In genomic region chr2:76080154-76080553, GRCh38 we compare ENCODE assay signal across 15 cellular contexts.
DNase-seq lines count a peak whose midpoint lies in the region; TF ChIP-seq lines count a peak whose summit lies in the region.
"Had no signal": no experiment of that assay in that cellular context is flagged by ENCODE, and none has a peak within 500 bp of the region (broad histone marks: within the 10 kb centered on the region; RNA-seq: fewer than 3 reads in every experiment).

No MANE protein-coding gene starts in this region.

- no peak overlapping the region for H3K4ac ChIP-seq in H9 (ENCODE audit: low read depth, low read length)

- H2BK12ac ChIP-seq in H9 (ENCODE audit: insufficient read length, low read depth, low read length) = no peak overlapping the region

- no peaks in the 10 kb centered on the region for H3K79me1 ChIP-seq in H9 (ENCODE audit: insufficient read depth, low read depth, low read length, poor library complexity, severe bottlenecking)

- no peaks in the 10 kb centered on the region for H3K4me1 ChIP-seq in H9 (ENCODE audit: insufficient read depth, low read length)
- H3K4me1 ChIP-seq in endodermal cell (ENCODE audit: control insufficient read depth, insufficient read depth, low read length) = no peaks in the 10 kb centered on the region
- peaks cover 12% of the 10 kb centered on the region for H3K4me1 ChIP-seq in neural progenitor cell
- no peaks in the 10 kb centered on the region for H3K4me1 ChIP-seq in thyroid gland
- H3K4me1 ChIP-seq: BLaER1 had no signal

- no peaks in the 10 kb centered on the region for H3K27me3 ChIP-seq in H9 (ENCODE audit: insufficient read depth, low read length)
- no peaks in the 10 kb centered on the region for H3K27me3 ChIP-seq in endodermal cell (ENCODE audit: control insufficient read depth, insufficient read depth, low read length, poor library complexity, severe bottlenecking)
- H3K27me3 ChIP-seq in neural progenitor cell = no peaks in the 10 kb centered on the region
- no peaks in the 10 kb centered on the region for H3K27me3 ChIP-seq in thyroid gland
- H3K27me3 ChIP-seq: BLaER1 had no signal

- no peak overlapping the region for H4K91ac ChIP-seq in H9 (ENCODE audit: insufficient read length, low read depth, low read length)

- H3K79me2 ChIP-seq in H9 (ENCODE audit: insufficient read depth, low read length) (no peaks in the 10 kb centered on the region), neural progenitor cell (ENCODE audit: low read depth) (no peaks in the 10 kb centered on the region)

- H2BK15ac ChIP-seq in H9 (ENCODE audit: low read depth, low read length) = no peak overlapping the region

- no peak overlapping the region for H3K14ac ChIP-seq in H9 (ENCODE audit: insufficient read depth, low read length)

- no peak overlapping the region for H3K56ac ChIP-seq in H9 (ENCODE audit: insufficient read length, low read depth, low read length)

- no peak overlapping the region for H2BK120ac ChIP-seq in H9 (ENCODE audit: low read depth, low read length, poor library complexity, severe bottlenecking)

- H3K36me3 ChIP-seq in endodermal cell (ENCODE audit: control insufficient read depth, insufficient read depth, low read length) (no peaks in the 10 kb centered on the region), neural progenitor cell (no peaks in the 10 kb centered on the region), thyroid gland (no peaks in the 10 kb centered on the region)
- H3K36me3 ChIP-seq: BLaER1 had no signal

- no peak overlapping the region for H4K5ac ChIP-seq in H9 (ENCODE audit: insufficient read length, low read depth, low read length)

- H3K23ac ChIP-seq in H9 (ENCODE audit: insufficient read length, low read depth, low read length) = no peak overlapping the region

- H3K4me2 ChIP-seq in H9 (ENCODE audit: insufficient read depth, insufficient read length, low read length) = no peak overlapping the region
- H3K4me2 ChIP-seq in neural progenitor cell = no peak overlapping the region
- H3K4me2 ChIP-seq: BLaER1 had no signal

- H3T11ph ChIP-seq in H9 (ENCODE audit: low read length) = no peak overlapping the region

- H3K9me3 ChIP-seq in H9 (ENCODE audit: control insufficient read depth, low read depth, low read length) (no peaks in the 10 kb centered on the region), endodermal cell (ENCODE audit: control insufficient read depth, low read length) (no peaks in the 10 kb centered on the region), neural progenitor cell (ENCODE audit: low read depth) (no peaks in the 10 kb centered on the region), thyroid gland (no peaks in the 10 kb centered on the region)
- H3K9me3 ChIP-seq: BLaER1 had no signal

- no peaks in the 10 kb centered on the region for H3K36me3 Mint-ChIP-seq in H9 (ENCODE audit: insufficient read depth in 1 of 3, low read depth in 3 of 3)
- H3K36me3 Mint-ChIP-seq in endodermal cell (ENCODE audit: low read depth) = no peaks in the 10 kb centered on the region
- no peaks in the 10 kb centered on the region for H3K36me3 Mint-ChIP-seq in neural progenitor cell

- H3K27ac ChIP-seq in H9 (ENCODE audit: insufficient read length, low read depth, low read length) = no peak overlapping the region
- no peak overlapping the region for H3K27ac ChIP-seq in endodermal cell (ENCODE audit: low read depth, low read length)
- H3K27ac ChIP-seq in neural progenitor cell = no peak overlapping the region
- H3K27ac ChIP-seq in thyroid gland = no peak overlapping the region
- H3K27ac ChIP-seq: BLaER1 had no signal

- H2BK20ac ChIP-seq in H9 (ENCODE audit: low read depth, low read length, poor library complexity, severe bottlenecking) = no peak overlapping the region

- intact Hi-C loops in thyroid gland (cut with DNase I) = no loop called here

- no CpG with 5 or more reads among the region's 2 CpGs for WGBS in H9 (ENCODE audit: extremely low coverage, insufficient read length, low lambda C conversion rate)
- WGBS in endodermal cell (ENCODE audit: insufficient coverage in 1 of 2, insufficient read length in 1 of 2), 2 experiments = 40 to 57% methylated on average over 1 to 2 of the region's 2 CpGs
- WGBS in thyroid gland, 2 donors = 20 to 28% methylated on average over 2 of the region's 2 CpGs

- no peak overlapping the region for H2BK5ac ChIP-seq in H9 (ENCODE audit: insufficient read length, low read length)

- no peak overlapping the region for H2AFZ ChIP-seq in H9 (ENCODE audit: low read length)
- H2AFZ ChIP-seq in neural progenitor cell (replicated peaks) = no peak overlapping the region

- DNase-seq in D341Med (ENCODE audit: low spot score) = peak; percentile 6
- DNase-seq in H9 = peak; percentile 42
- peak; percentile 56 for DNase-seq in endodermal cell
- peak; percentile 17 for DNase-seq in neural progenitor cell (ENCODE audit: low spot score)
- DNase-seq in thyroid gland = no peak
- no peak for DNase-seq in SW480 (ENCODE audit: low spot score)
- no peak for DNase-seq in NCI-H1105 (lab: John Stamatoyannopoulos, UW)
- DNase-seq: DMS153, NCI-H1694 treated with DMSO at 0.1 percent for 48 hours, NCI-H446 treated with DMSO at 0.1 percent for 48 hours, NCI-H774, SIG-M5 had no signal

- no peak overlapping the region for H3K4me3 ChIP-seq in endodermal cell (ENCODE audit: low read length)
- H3K4me3 ChIP-seq in neural progenitor cell = no peak overlapping the region
- no peak overlapping the region for H3K4me3 ChIP-seq in thyroid gland (replicated peaks in 1 of 3)
- H3K4me3 ChIP-seq: BLaER1, GM12878, K562 had no signal

- no peaks in the 10 kb centered on the region for H3K9me3 Mint-ChIP-seq in H9
- H3K9me3 Mint-ChIP-seq in endodermal cell = no peaks in the 10 kb centered on the region
- H3K9me3 Mint-ChIP-seq in neural progenitor cell = no peaks in the 10 kb centered on the region

- H3K4me1 Mint-ChIP-seq in H9 = peaks cover 9 to 15% of the 10 kb centered on the region in 2 experiments
- peaks cover 14% of the 10 kb centered on the region for H3K4me1 Mint-ChIP-seq in endodermal cell
- peaks cover 4% of the 10 kb centered on the region for H3K4me1 Mint-ChIP-seq in neural progenitor cell

- H3K9ac ChIP-seq in H9 (ENCODE audit: extremely low read depth, insufficient read length, low read length) = no peak overlapping the region
- no peak overlapping the region for H3K9ac ChIP-seq in endodermal cell (ENCODE audit: extremely low read depth, low read length, poor library complexity, severe bottlenecking)
- no peak overlapping the region for H3K9ac ChIP-seq in neural progenitor cell
- H3K9ac ChIP-seq: BLaER1 had no signal

- H4K20me1 ChIP-seq in H9 (ENCODE audit: control insufficient read depth, insufficient read depth, insufficient read length) (no peaks in the 10 kb centered on the region), neural progenitor cell (ENCODE audit: low read depth) (no peaks in the 10 kb centered on the region)
- H4K20me1 ChIP-seq: BLaER1 had no signal

- TF ChIP-seq POLR2A in thyroid gland (IDR thresholded peaks at IDR 0.05) = no peak

- no peaks in the 10 kb centered on the region for H3K27me3 Mint-ChIP-seq in H9 (ENCODE audit: low read depth)
- no peaks in the 10 kb centered on the region for H3K27me3 Mint-ChIP-seq in endodermal cell (ENCODE audit: insufficient read depth)
- H3K27me3 Mint-ChIP-seq in neural progenitor cell (ENCODE audit: insufficient read depth, low read depth) = no peaks in the 10 kb centered on the region

- no peaks in the 10 kb centered on the region for H3F3A ChIP-seq in neural progenitor cell (ENCODE audit: low read depth)

- no peaks in the 10 kb centered on the region for H3K23me2 ChIP-seq in H9 (ENCODE audit: insufficient read length, low read depth, low read length, poor library complexity, severe bottlenecking)

- H4K8ac ChIP-seq in H9 (replicated peaks; ENCODE audit: insufficient read length, low read depth, low read length) = no peak overlapping the region

- TF ChIP-seq CTCF in H9 (conservative IDR thresholded peaks at IDR 0.05) = peak; percentile 60
- TF ChIP-seq CTCF in endodermal cell (conservative IDR thresholded peaks at IDR 0.05) = peak; percentile 77
- peak; percentile 39 for TF ChIP-seq CTCF in neural progenitor cell (IDR thresholded peaks at IDR 0.05)
- no peak for TF ChIP-seq CTCF in thyroid gland (IDR thresholded peaks at IDR 0.05)

- no peak overlapping the region for H3K18ac ChIP-seq in H9 (ENCODE audit: insufficient read length, low read depth, low read length)

- H3K27ac Mint-ChIP-seq in H9 = no peak overlapping the region
- no peak overlapping the region for H3K27ac Mint-ChIP-seq in endodermal cell
- H3K27ac Mint-ChIP-seq in neural progenitor cell = no peak overlapping the region

- H2AK5ac ChIP-seq in H9 (ENCODE audit: insufficient read length, low read length) = no peak overlapping the region

- no peak overlapping the region for H3K4me3 Mint-ChIP-seq in H9
- no peak overlapping the region for H3K4me3 Mint-ChIP-seq in endodermal cell
- H3K4me3 Mint-ChIP-seq in neural progenitor cell = no peak overlapping the region

Comparison
In these comparisons a context has a peak if more than half of its experiments do, and no peak if none do; other contexts are left out.
1. DNase-seq: peak in D341Med (single experiment), H9 (single experiment), endodermal cell (single experiment) and neural progenitor cell (single experiment); none in thyroid gland (0 of 2), SW480 (single experiment) and NCI-H1105 (single experiment).
2. CTCF ChIP-seq: peak in H9 (single experiment), endodermal cell (single experiment) and neural progenitor cell (single experiment); none in thyroid gland (0 of 6).